25 cellular contexts compared by ENCODE assay signal in genomic region chr1:111179968-111180533, GRCh38. TPM values are rescaled to one million over a fixed set of nuclear protein-coding genes. Genes with fewer than 3 reads are reported as not detected.
DNase-seq lines count a peak whose midpoint lies in the region; ATAC-seq and TF ChIP-seq lines count a peak whose summit lies in the region.
"Had no signal": no experiment of that assay in that cellular context is flagged by ENCODE, and none has a peak within 500 bp of the region (broad histone marks: within the 10 kb centered on the region; RNA-seq: fewer than 3 reads in every experiment).

No MANE protein-coding gene starts in this region.

- POLR2A ChIA-PET in CD4-positive, alpha-beta memory T cell (lab: Charles Lee; ENCODE audit: partially characterized antibody) = interaction anchor here (0.8 to 15.6 kb wide), 7 partner anchors 9 to 49 kb away, joined by 3 to 234 read pairs (median 3); partner anchors contain the start of gene DENND2D
- POLR2A ChIA-PET in T-cell (lab: Charles Lee) = no interaction called here

- no peak for ATAC-seq in T-cell (replicated peaks in 1 of 4)
- ATAC-seq in naive B cell (ENCODE audit: low read depth in 2 of 2) = no peak
- ATAC-seq in lower lobe of right lung = no peak
- ATAC-seq: HCT116 had no signal

- H3K4me3 Mint-ChIP-seq in CD4-positive, alpha-beta memory T cell = peak overlapping the region in 1 of 8 donors; percentile 16
- H3K4me3 Mint-ChIP-seq in T-cell (no peak overlapping the region), naive B cell (no peak overlapping the region)
- H3K4me3 Mint-ChIP-seq: activated T-cell treated with anti-CD3 and anti-CD28 coated beads, Interleukin-2, amount 50 U/mL, for 72 hours had no signal

- H3K9me3 Mint-ChIP-seq in CD4-positive, alpha-beta memory T cell = no peaks in the 10 kb centered on the region
- H3K9me3 Mint-ChIP-seq in T-cell = no peaks in the 10 kb centered on the region
- no peaks in the 10 kb centered on the region for H3K9me3 Mint-ChIP-seq in naive B cell
- H3K9me3 Mint-ChIP-seq: activated T-cell treated with anti-CD3 and anti-CD28 coated beads, Interleukin-2, amount 50 U/mL, for 72 hours had no signal

- H3K27me3 Mint-ChIP-seq in CD4-positive, alpha-beta memory T cell = no peaks in the 10 kb centered on the region
- H3K27me3 Mint-ChIP-seq in T-cell (no peaks in the 10 kb centered on the region), naive B cell (no peaks in the 10 kb centered on the region)

- intact Hi-C loops in CD4-positive, alpha-beta memory T cell (cut with micrococcal nuclease) = no loop called here
- intact Hi-C loops in spleen (cut with DNase I; ENCODE audit: low total_unique reads) (no loop called here), lower lobe of right lung (cut with DNase I) (no loop called here)

- no peaks in the 10 kb centered on the region for H3K9me3 ChIP-seq in CD4-positive, alpha-beta memory T cell (ENCODE audit: control insufficient read depth in 1 of 2, low read length in 2 of 2)
- H3K9me3 ChIP-seq in spleen = no peaks in the 10 kb centered on the region
- H3K9me3 ChIP-seq in lower lobe of right lung = no peaks in the 10 kb centered on the region
- H3K9me3 ChIP-seq: left ventricle myocardium inferior, uterus had no signal

- no peak overlapping the region for H3K27ac ChIP-seq in CD4-positive, alpha-beta memory T cell (ENCODE audit: low read depth, low read length)
- peak overlapping the region in 2 of 8 donors; percentile 1 to 50 for H3K27ac ChIP-seq in spleen
- no peak overlapping the region for H3K27ac ChIP-seq in lower lobe of right lung
- H3K27ac ChIP-seq: left ventricle myocardium inferior, parathyroid adenoma, uterus had no signal

- no peak for TF ChIP-seq CTCF in spleen (IDR thresholded peaks at IDR 0.05 in 8 of 11, conservative IDR thresholded peaks at IDR 0.05 in 3 of 11)
- no peak for TF ChIP-seq CTCF in lower lobe of right lung (IDR thresholded peaks at IDR 0.05)

- peaks cover 19% of the 10 kb centered on the region for H3K36me3 ChIP-seq in CD4-positive, alpha-beta memory T cell (ENCODE audit: insufficient read depth, low read length)
- H3K36me3 ChIP-seq in spleen (peaks cover 0 to 98% (median 57%) of the 10 kb centered on the region in 6 donors), lower lobe of right lung (peaks cover 68% of the 10 kb centered on the region)
- H3K36me3 ChIP-seq: uterus had no signal

- TF ChIP-seq POLR2A in spleen (IDR thresholded peaks at IDR 0.05) = no peak

- CTCF ChIA-PET in CD4-positive, alpha-beta memory T cell (lab: Charles Lee; ENCODE audit: partially characterized antibody) = interaction anchor here (0.7 to 1.5 kb wide), 2 partner anchors 18 to 270 kb away, joined by 4 read pairs; no protein-coding TSS in a partner anchor
- CTCF ChIA-PET in T-cell (lab: Charles Lee) = interaction anchor here in 1 of 2 donors (0.5 kb wide), 1 partner anchor 221 kb away, joined by 4 read pairs; no protein-coding TSS in a partner anchor

- no peak for DNase-seq in CD4-positive, alpha-beta memory T cell
- DNase-seq in DMS53 (lab: John Stamatoyannopoulos, UW) (peak; percentile 81), T-cell (no peak), naive B cell (no peak), mucosa of gallbladder (ENCODE audit: low spot score) (no peak), spleen (no peak), lower lobe of right lung (no peak)
- DNase-seq: activated T-cell treated with anti-CD3 and anti-CD28 coated beads, Interleukin-2, amount 50 U/mL, for 72 hours; amygdala; Calu3; caudate nucleus; effector CD4-positive, alpha-beta T cell; GDM1; glutamatergic neuron; IMR-90; left ventricle myocardium inferior; MM.1S; NCI-H187; NCI-H82; RPMI8226; stimulated activated CD4-positive, alpha-beta T cell treated with anti-CD3 and anti-CD28 coated beads, Interleukin-2, amount 100 ng/mL, for 24 hours; substantia nigra; uterus had no signal

- peak overlapping the region; percentile 58 to 87 (median 67) for H3K27ac Mint-ChIP-seq in CD4-positive, alpha-beta memory T cell
- H3K27ac Mint-ChIP-seq in T-cell = peak overlapping the region; percentile 62 to 79
- H3K27ac Mint-ChIP-seq in naive B cell = peak overlapping the region; percentile 33 to 92 (median 82)

- no peak overlapping the region for H3K4me3 ChIP-seq in CD4-positive, alpha-beta memory T cell (ENCODE audit: low read length in 2 of 2)
- H3K4me3 ChIP-seq in spleen (no peak overlapping the region), lower lobe of right lung (no peak overlapping the region)
- H3K4me3 ChIP-seq: left ventricle myocardium inferior, uterus had no signal

- peaks cover 50 to 55% of the 10 kb centered on the region in 2 donors for H3K36me3 Mint-ChIP-seq in CD4-positive, alpha-beta memory T cell
- peaks cover 52% of the 10 kb centered on the region for H3K36me3 Mint-ChIP-seq in T-cell
- H3K36me3 Mint-ChIP-seq in naive B cell = peaks cover 18 to 33% of the 10 kb centered on the region in 2 donors

- H3K4me1 ChIP-seq in CD4-positive, alpha-beta memory T cell (ENCODE audit: insufficient read depth, low read length) = peaks cover under 1% of the 10 kb centered on the region
- peaks cover 5 to 65% (median 25%) of the 10 kb centered on the region in 6 donors for H3K4me1 ChIP-seq in spleen
- H3K4me1 ChIP-seq in lower lobe of right lung = no peaks in the 10 kb centered on the region
- H3K4me1 ChIP-seq: left ventricle myocardium inferior, parathyroid adenoma, uterus had no signal

- peaks cover 27 to 47% (median 35%) of the 10 kb centered on the region in 4 donors for H3K4me1 Mint-ChIP-seq in CD4-positive, alpha-beta memory T cell
- H3K4me1 Mint-ChIP-seq in T-cell (peaks cover 56 to 67% (median 66%) of the 10 kb centered on the region in 3 donors), naive B cell (peaks cover 48 to 62% (median 53%) of the 10 kb centered on the region in 3 donors)

- no peaks in the 10 kb centered on the region for H3K27me3 ChIP-seq in CD4-positive, alpha-beta memory T cell (ENCODE audit: insufficient read depth, low read length)
- no peaks in the 10 kb centered on the region for H3K27me3 ChIP-seq in spleen (replicated peaks in 1 of 7)
- H3K27me3 ChIP-seq in lower lobe of right lung (ENCODE audit: low read depth) = no peaks in the 10 kb centered on the region
- H3K27me3 ChIP-seq: uterus had no signal

RNA-seq across cellular contexts. Expression of gene DENND2D, which starts 20.4 kb away (rescaled TPM):
- 100 to 1,000 TPM; 284 TPM for total RNA-seq in CD4-positive, alpha-beta memory T cell
- 100 to 1,000 TPM; 125 to 221 TPM for polyA plus RNA-seq in CD4-positive, alpha-beta memory T cell
- total RNA-seq in T-cell = 100 to 1,000 TPM; 128 to 234 (median 222) TPM
- 100 to 1,000 TPM in 2 of 6 donors, 10 to 100 TPM in 4; 60.2 to 124 (median 82.6) TPM for polyA plus RNA-seq in naive B cell (ENCODE audit: low read depth in 6 of 6)
- 42.8 TPM for total RNA-seq in mucosa of gallbladder
- 100 to 1,000 TPM; 127 to 182 (median 153) TPM for total RNA-seq in spleen
- 100 to 1,000 TPM in 2 of 3 donors, 10 to 100 TPM in 1; 90.3 to 106 (median 101) TPM for polyA plus RNA-seq in spleen
- total RNA-seq in lower lobe of right lung = 113 TPM

RNA-seq across cellular contexts. Expression of gene CEPT1, which starts 40.0 kb away (rescaled TPM):
- total RNA-seq in CD4-positive, alpha-beta memory T cell = 10 to 100 TPM; 49.1 to 49.6 TPM
- polyA plus RNA-seq in CD4-positive, alpha-beta memory T cell = 10 to 100 TPM; 18.4 to 33.3 TPM
- total RNA-seq in T-cell (10 to 100 TPM; 33.2 to 42.3 (median 36.3) TPM), mucosa of gallbladder (34.9 TPM), spleen (100 to 1,000 TPM in 4 of 7 donors, 10 to 100 TPM in 3; 90.9 to 140 (median 105) TPM), lower lobe of right lung (53.4 TPM)
- polyA plus RNA-seq in naive B cell (ENCODE audit: low read depth in 6 of 6) (10 to 100 TPM; 52.0 to 76.1 (median 65.8) TPM), spleen (10 to 100 TPM; 61.1 to 69.2 (median 65.4) TPM)

RNA-seq across cellular contexts. Expression of gene DRAM2, which starts 40.2 kb away (rescaled TPM):
- 10 to 100 TPM; 37.5 to 38.8 TPM for total RNA-seq in CD4-positive, alpha-beta memory T cell
- 100 to 1,000 TPM in 1 of 2 donors, 10 to 100 TPM in 1; 77.1 to 101 TPM for polyA plus RNA-seq in CD4-positive, alpha-beta memory T cell
- total RNA-seq in T-cell (10 to 100 TPM; 28.5 to 36.7 (median 31.5) TPM), mucosa of gallbladder (58.0 TPM), spleen (100 to 1,000 TPM in 3 of 7 donors, 10 to 100 TPM in 4; 64.0 to 188 (median 81.0) TPM), lower lobe of right lung (73.9 TPM)
- polyA plus RNA-seq in naive B cell (ENCODE audit: low read depth in 6 of 6) (100 to 1,000 TPM; 266 to 365 (median 332) TPM), spleen (100 to 1,000 TPM in 2 of 3 donors, 10 to 100 TPM in 1; 90.5 to 130 (median 105) TPM)

RNA-seq across cellular contexts. Expression of gene CHI3L2, which starts 47.5 kb away (rescaled TPM):
- total RNA-seq in CD4-positive, alpha-beta memory T cell = 1 to 10 TPM; 1.7 to 1.9 TPM
- 10 to 100 TPM; 15.6 to 18.2 TPM for polyA plus RNA-seq in CD4-positive, alpha-beta memory T cell
- total RNA-seq in T-cell (10 to 100 TPM in 4 of 5 donors, 1 to 10 TPM in 1; 3.6 to 28.1 (median 10.9) TPM), mucosa of gallbladder (2.8 TPM), spleen (10 to 100 TPM in 6 of 7 donors, 1 to 10 TPM in 1; 6.0 to 58.3 (median 25.6) TPM), lower lobe of right lung (31.2 TPM)
- polyA plus RNA-seq in naive B cell (ENCODE audit: low read depth in 6 of 6) (100 to 1,000 TPM in 4 of 6 donors, 10 to 100 TPM in 2; 42.6 to 239 (median 159) TPM), spleen (100 to 1,000 TPM in 1 of 3 donors, 10 to 100 TPM in 2; 40.1 to 159 (median 59.2) TPM)
